In the genomic region with DNA sequence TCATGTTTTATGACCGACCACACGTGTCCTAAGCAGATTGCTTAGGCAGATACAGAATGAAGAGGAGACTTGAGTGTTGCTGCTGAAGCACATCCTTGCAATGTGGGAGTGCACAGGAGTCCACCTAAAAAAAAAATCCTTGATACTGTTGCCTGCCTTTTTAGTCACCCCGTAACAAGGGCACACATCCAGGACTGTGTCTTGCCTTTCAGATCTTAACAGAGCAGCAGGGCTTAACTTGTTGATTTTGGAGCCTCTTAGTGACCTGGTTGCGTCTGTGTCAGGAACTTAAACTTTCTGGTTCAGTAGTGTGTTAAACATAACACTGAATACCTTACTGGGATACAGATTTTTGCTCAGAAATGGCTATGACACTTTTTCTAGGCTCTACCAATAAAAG, we compare ENCODE assay signal across 21 cellular contexts. TPM values are rescaled to one million over a fixed set of nuclear protein-coding genes. Genes with fewer than 3 reads are reported as not detected.
"Had no signal": no experiment of that assay in that cellular context is flagged by ENCODE, and none has a peak within 500 bp of the region (broad histone marks: within the 10 kb centered on the region; RNA-seq: fewer than 3 reads in every experiment).

No MANE protein-coding gene starts in this region.

- H3K4me2 ChIP-seq: hepatocyte, neural progenitor cell had no signal

- ATAC-seq: left lobe of liver; naive thymus-derived CD4-positive, alpha-beta T cell; pancreas; right cardiac atrium had no signal

- DNase-seq: colonic mucosa; dermis blood vessel endothelial cell; endodermal cell; foreskin melanocyte; head of caudate nucleus; kidney glomerular epithelial cell; mammary epithelial cell; naive thymus-derived CD4-positive, alpha-beta T cell; occipital lobe; pancreas; right cardiac atrium; small intestine; stimulated activated CD4-positive, alpha-beta T cell treated with anti-CD3 and anti-CD28 coated beads, Interleukin-12 subunit alpha, Interleukin-12 subunit beta, amount 100 ng/mL, for 4 hours; stimulated activated naive CD4-positive, alpha-beta T cell treated with Interleukin-2 at 50 U/mL for 16 hours had no signal

- H3K9me3 ChIP-seq: colonic mucosa, pancreas, suprapubic skin, tibial nerve had no signal

- H3K27ac ChIP-seq: colonic mucosa, hepatocyte, neural progenitor cell, pancreas, suprapubic skin, tibial nerve had no signal

- H3K9me3 Mint-ChIP-seq: endodermal cell; naive thymus-derived CD4-positive, alpha-beta T cell; neural progenitor cell had no signal

- H3K36me3 ChIP-seq: neural progenitor cell had no signal

- H3K27me3 Mint-ChIP-seq: naive thymus-derived CD4-positive, alpha-beta T cell; progenitor cell of endocrine pancreas had no signal

- H3K4me3 Mint-ChIP-seq: endodermal cell; naive thymus-derived CD4-positive, alpha-beta T cell; neural progenitor cell had no signal

- H3K4me1 ChIP-seq: neural progenitor cell had no signal

- H3K4me3 ChIP-seq: colonic mucosa, hepatocyte, neural progenitor cell, pancreas, suprapubic skin, tibial nerve had no signal

- H3K27ac Mint-ChIP-seq: endodermal cell, neural progenitor cell, progenitor cell of endocrine pancreas had no signal

- H2AFZ ChIP-seq: hepatocyte, neural progenitor cell had no signal

- H3K27me3 ChIP-seq: colonic mucosa, hepatocyte, neural progenitor cell, pancreas, suprapubic skin, tibial nerve had no signal

- H3K9ac ChIP-seq: neural progenitor cell had no signal

- H3K4me1 Mint-ChIP-seq: endodermal cell had no signal

RNA-seq across cellular contexts. Expression of gene PGF, which starts 53.8 kb away (rescaled TPM):
- total RNA-seq: mononuclear cell had no signal
